In the genomic region with DNA sequence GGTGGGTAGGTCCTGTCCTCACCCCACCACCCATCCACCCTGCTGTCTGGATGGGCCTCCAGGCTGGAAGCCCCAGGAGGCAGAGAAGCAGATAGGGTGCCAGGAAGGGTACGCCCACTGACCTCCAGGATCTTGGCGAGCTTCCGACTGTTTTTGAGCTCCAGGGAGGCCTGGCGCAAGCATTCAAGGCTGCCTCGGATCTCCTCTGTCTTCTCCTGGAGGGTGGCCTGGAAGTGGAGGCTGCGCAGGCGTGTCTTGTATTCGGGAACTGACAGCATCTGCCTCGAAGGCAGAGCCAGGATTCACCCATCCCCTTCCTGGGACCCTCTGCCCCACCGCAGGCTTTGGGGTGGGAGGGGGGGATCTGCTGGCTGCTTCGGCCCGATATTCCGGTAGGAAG, we compare ENCODE assay signal across 10 cellular contexts. TPM values are rescaled to one million over a fixed set of nuclear protein-coding genes. Genes with fewer than 3 reads are reported as not detected.
A peak's percentile ranks its signal among the peaks of the same experiment; 100 is the strongest.
DNase-seq lines count a peak whose midpoint lies in the region; ATAC-seq and TF ChIP-seq lines count a peak whose summit lies in the region.
"Had no signal": no experiment of that assay in that cellular context is flagged by ENCODE, and none has a peak within 500 bp of the region (broad histone marks: within the 10 kb centered on the region; RNA-seq: fewer than 3 reads in every experiment).

No MANE protein-coding gene starts in this region.

- H3K14ac ChIP-seq in H9 (ENCODE audit: insufficient read depth, low read length): no peak overlapping the region

- peak overlapping the region in 1 of 11 experiments; percentile 77; a peak in 2 of 22 replicates for H3K9ac ChIP-seq in BLaER1 treated with 17β-estradiol and CSF1 and Interleukin-3, amounts not matched to agents 10 nM and 100 nM
- peak overlapping the region; percentile 20 for H3K9ac ChIP-seq in H9 (ENCODE audit: extremely low read depth, insufficient read length, low read length)
- no peak overlapping the region for H3K9ac ChIP-seq in neural cell (ENCODE audit: low read length)

- H3K4me1 ChIP-seq in BLaER1 treated with 17β-estradiol and CSF1 and Interleukin-3, amounts not matched to agents 10 nM and 100 nM: peaks cover 6 to 29% (median 22%) of the 10 kb centered on the region in 10 experiments; a peak in 18 of 20 replicates
- H3K4me1 ChIP-seq in H9 (ENCODE audit: insufficient read depth, low read length) (no peaks in the 10 kb centered on the region), ectodermal cell (ENCODE audit: control insufficient read depth, insufficient read depth, low read length) (no peaks in the 10 kb centered on the region)

- no peak overlapping the region for H4K91ac ChIP-seq in H9 (ENCODE audit: insufficient read length, low read depth, low read length)

- peak overlapping the region; percentile 76 to 86 for H3K4me3 Mint-ChIP-seq in H9

- ATAC-seq in omental fat pad (ENCODE audit: low FRiP score) (no peak), left lobe of liver (no peak)

- no peak for TF ChIP-seq RAD21 in neural cell (conservative IDR thresholded peaks at IDR 0.05)

- H3K27ac Mint-ChIP-seq in H9: no peak overlapping the region

- H3T11ph ChIP-seq in H9 (ENCODE audit: low read length): no peak overlapping the region

- H3K4me2 ChIP-seq in BLaER1 treated with 17β-estradiol and CSF1 and Interleukin-3, amounts not matched to agents 10 nM and 100 nM: peak overlapping the region; percentile 95 to 100 (median 98); a peak in 21 of 22 replicates
- peak overlapping the region; percentile 56 for H3K4me2 ChIP-seq in H9 (ENCODE audit: insufficient read depth, insufficient read length, low read length)
- H3K4me2 ChIP-seq in neural cell (ENCODE audit: low read length): no peak overlapping the region

- H4K5ac ChIP-seq in H9 (ENCODE audit: insufficient read length, low read depth, low read length): no peak overlapping the region

- peaks cover 4 to 10% of the 10 kb centered on the region in 2 experiments for H3K4me1 Mint-ChIP-seq in H9

- H3K23ac ChIP-seq in H9 (ENCODE audit: insufficient read length, low read depth, low read length): no peak overlapping the region

- H3K27ac ChIP-seq in BLaER1 treated with 17β-estradiol and CSF1 and Interleukin-3, amounts not matched to agents 10 nM and 100 nM: no peak overlapping the region
- H3K27ac ChIP-seq in H9 (ENCODE audit: insufficient read length, low read depth, low read length) (no peak overlapping the region), ectodermal cell (ENCODE audit: insufficient read depth, low read depth, low read length, poor library complexity, severe bottlenecking) (no peak overlapping the region), neural cell (ENCODE audit: low read length) (no peak overlapping the region)

- no peak for TF ChIP-seq EP300 in neural cell (conservative IDR thresholded peaks at IDR 0.05; ENCODE audit: poor library complexity, severe bottlenecking)

- no peak overlapping the region for H2BK15ac ChIP-seq in H9 (ENCODE audit: low read depth, low read length)

- H2BK12ac ChIP-seq in H9 (ENCODE audit: insufficient read length, low read depth, low read length): no peak overlapping the region

- no peak overlapping the region for H3K18ac ChIP-seq in H9 (ENCODE audit: insufficient read length, low read depth, low read length)

- TF ChIP-seq CTCF in H9 (conservative IDR thresholded peaks at IDR 0.05) (no peak), neural cell (IDR thresholded peaks at IDR 0.05; ENCODE audit: poor library complexity, severe bottlenecking) (no peak), omental fat pad (IDR thresholded peaks at IDR 0.05) (no peak)

- WGBS in H9 (ENCODE audit: extremely low coverage, insufficient read length, low lambda C conversion rate): no CpG with 5 or more reads among the region's 13 CpGs
- WGBS in ectodermal cell, 2 experiments: 65 to 68% methylated on average over 13 of the region's 13 CpGs

- H3K9me3 ChIP-seq in BLaER1 treated with 17β-estradiol and CSF1 and Interleukin-3, amounts not matched to agents 10 nM and 100 nM (replicated peaks in 1 of 11): no peaks in the 10 kb centered on the region
- H3K9me3 ChIP-seq in H9 (ENCODE audit: control insufficient read depth, low read depth, low read length) (no peaks in the 10 kb centered on the region), ectodermal cell (ENCODE audit: control insufficient read depth, low read length) (no peaks in the 10 kb centered on the region), neural cell (ENCODE audit: low read length) (no peaks in the 10 kb centered on the region)

- H3K4ac ChIP-seq in H9 (ENCODE audit: low read depth, low read length): no peak overlapping the region

- no peaks in the 10 kb centered on the region for H3K9me2 ChIP-seq in neural cell (ENCODE audit: insufficient read depth, low read length)

- H2AFZ ChIP-seq in H9 (ENCODE audit: low read length) (no peak overlapping the region), neural cell (ENCODE audit: low read depth, low read length) (no peak overlapping the region)

- peak overlapping the region in 7 of 10 experiments; percentile 63 to 79 (median 68); a peak in 12 of 20 replicates for H3K4me3 ChIP-seq in BLaER1 treated with 17β-estradiol and CSF1 and Interleukin-3, amounts not matched to agents 10 nM and 100 nM
- H3K4me3 ChIP-seq in ectodermal cell (ENCODE audit: insufficient read depth, low read depth, low read length) (peak overlapping the region; percentile 49), neural cell (ENCODE audit: low read length) (peak overlapping the region; percentile 72)

- H2BK20ac ChIP-seq in H9 (ENCODE audit: low read depth, low read length, poor library complexity, severe bottlenecking): no peak overlapping the region

- H4K8ac ChIP-seq in H9 (replicated peaks; ENCODE audit: insufficient read length, low read depth, low read length): no peak overlapping the region

- peaks cover 6% of the 10 kb centered on the region for H3K23me2 ChIP-seq in H9 (ENCODE audit: insufficient read length, low read depth, low read length, poor library complexity, severe bottlenecking)

- H2BK5ac ChIP-seq in H9 (ENCODE audit: insufficient read length, low read length): no peak overlapping the region

- H2AK5ac ChIP-seq in H9 (ENCODE audit: insufficient read length, low read length): no peak overlapping the region

- H3K9me3 Mint-ChIP-seq in H9: peaks cover 0 to 3% of the 10 kb centered on the region in 2 experiments; a peak in 2 of 5 replicates
- H3K9me3 Mint-ChIP-seq: stimulated activated effector memory CD8-positive, alpha-beta T cell treated with anti-CD3 and anti-CD28 coated beads, Interleukin-12 subunit alpha, Interleukin-12 subunit beta, amount 100 ng/mL, for 72 hours had no signal

- H3K27me3 Mint-ChIP-seq in H9 (ENCODE audit: low read depth): peaks cover 6% of the 10 kb centered on the region

- peaks cover 0 to 3% (median 3%) of the 10 kb centered on the region in 3 experiments; a peak in 2 of 7 replicates for H3K36me3 Mint-ChIP-seq in H9 (ENCODE audit: insufficient read depth in 1 of 3, low read depth in 3 of 3)

- H3K27me3 ChIP-seq in BLaER1 treated with 17β-estradiol and CSF1 and Interleukin-3, amounts not matched to agents 10 nM and 100 nM: no peaks in the 10 kb centered on the region
- no peaks in the 10 kb centered on the region for H3K27me3 ChIP-seq in H9 (ENCODE audit: insufficient read depth, low read length)
- peaks cover 37% of the 10 kb centered on the region for H3K27me3 ChIP-seq in ectodermal cell (ENCODE audit: control insufficient read depth, insufficient read depth, low read length, poor library complexity, severe bottlenecking)
- peaks cover 25% of the 10 kb centered on the region for H3K27me3 ChIP-seq in neural cell (ENCODE audit: insufficient read depth, low read depth, low read length)

- no peaks in the 10 kb centered on the region for H3F3A ChIP-seq in neural cell (ENCODE audit: insufficient read depth, low read length, poor library complexity, severe bottlenecking)

- H3K79me1 ChIP-seq in H9 (ENCODE audit: insufficient read depth, low read depth, low read length, poor library complexity, severe bottlenecking): no peaks in the 10 kb centered on the region

- H4K20me1 ChIP-seq in BLaER1 treated with 17β-estradiol and CSF1 and Interleukin-3, amounts not matched to agents 10 nM and 100 nM: peaks cover 0 to 16% (median 0%) of the 10 kb centered on the region in 11 experiments; a peak in 4 of 22 replicates
- H4K20me1 ChIP-seq in H9 (ENCODE audit: control insufficient read depth, insufficient read depth, insufficient read length): no peaks in the 10 kb centered on the region
- H4K20me1 ChIP-seq in neural cell (ENCODE audit: insufficient read depth): no peaks in the 10 kb centered on the region

- no peak overlapping the region for H2BK120ac ChIP-seq in H9 (ENCODE audit: low read depth, low read length, poor library complexity, severe bottlenecking)

- no peak overlapping the region for H3K56ac ChIP-seq in H9 (ENCODE audit: insufficient read length, low read depth, low read length)

- H3K79me2 ChIP-seq in H9 (ENCODE audit: insufficient read depth, low read length): no peaks in the 10 kb centered on the region
- no peaks in the 10 kb centered on the region for H3K79me2 ChIP-seq in neural cell (replicated peaks; ENCODE audit: insufficient read depth, low read length)

- no peak for DNase-seq in H9
- DNase-seq in NCI-H2171 treated with DMSO at 0.1 percent for 48 hours (lab: John Stamatoyannopoulos, UW): no peak
- DNase-seq in omental fat pad (ENCODE audit: low spot score): no peak
- no peak for DNase-seq in glomerular visceral epithelial cell (ENCODE audit: extremely low spot score)
- no peak for DNase-seq in left lobe of liver (ENCODE audit: low spot score)

- H3K36me3 ChIP-seq in BLaER1 treated with 17β-estradiol and CSF1 and Interleukin-3, amounts not matched to agents 10 nM and 100 nM: peaks cover 0 to 73% (median 43%) of the 10 kb centered on the region in 11 experiments; a peak in 13 of 22 replicates
- H3K36me3 ChIP-seq in ectodermal cell (ENCODE audit: control insufficient read depth, insufficient read depth, low read length): no peaks in the 10 kb centered on the region
- H3K36me3 ChIP-seq in neural cell (ENCODE audit: insufficient read depth, low read length): no peaks in the 10 kb centered on the region

RNA-seq across cellular contexts. Expression of gene KDELR2, which starts 18.9 kb away (rescaled TPM):
- 86.5 and 91.8 TPM in 2 replicates for total RNA-seq in H9 (2021)
- 103 TPM for polyA plus RNA-seq in ectodermal cell (2013, experiment 1 of 4)
- polyA plus RNA-seq in ectodermal cell (2013, experiment 2 of 4): 100 TPM
- polyA plus RNA-seq in ectodermal cell (2013, experiment 3 of 4): 81.4 TPM
- 82.3 TPM for polyA plus RNA-seq in ectodermal cell (2013, experiment 4 of 4)
- polyA plus RNA-seq in neural cell: 69.5 and 71.2 TPM in 2 replicates
- 83.5 and 91.3 TPM in 2 replicates for polyA minus RNA-seq in neural cell
- total RNA-seq in omental fat pad: 100 to 1,000 TPM in 2 of 4 donors, 10 to 100 TPM in 2; 86.9 to 120 (median 94.0) TPM
- 146 TPM for total RNA-seq in left lobe of liver

RNA-seq across cellular contexts. Expression of gene GRID2IP, which starts 48.4 kb away (rescaled TPM):
- total RNA-seq in H9 (2021) (1.7 TPM in 2 replicates), omental fat pad (not detected), left lobe of liver (not detected)
- 0.17 TPM for polyA plus RNA-seq in ectodermal cell (2013, experiment 1 of 4)
- 0.23 TPM for polyA plus RNA-seq in ectodermal cell (2013, experiment 2 of 4)
- 0.32 TPM for polyA plus RNA-seq in ectodermal cell (2013, experiment 3 of 4)
- 0.20 TPM for polyA plus RNA-seq in ectodermal cell (2013, experiment 4 of 4)
- 0.32 TPM in 1 of 2 replicates, not detected in the other for polyA plus RNA-seq in neural cell
- 0.46 and 0.73 TPM in 2 replicates for polyA minus RNA-seq in neural cell
- total RNA-seq: Daoy had no signal

RNA-seq across cellular contexts. Expression of gene DAGLB, which starts 55.1 kb away (rescaled TPM):
- 41.9 and 46.4 TPM in 2 replicates for total RNA-seq in H9 (2021)
- 24.3 TPM for polyA plus RNA-seq in ectodermal cell (2013, experiment 1 of 4)
- 25.2 TPM for polyA plus RNA-seq in ectodermal cell (2013, experiment 2 of 4)
- 20.6 TPM for polyA plus RNA-seq in ectodermal cell (2013, experiment 3 of 4)
- polyA plus RNA-seq in ectodermal cell (2013, experiment 4 of 4): 20.3 TPM
- 32.3 and 48.9 TPM in 2 replicates for polyA plus RNA-seq in neural cell
- 49.4 and 54.5 TPM in 2 replicates for polyA minus RNA-seq in neural cell
- 10 to 100 TPM; 10.7 to 25.9 (median 16.3) TPM for total RNA-seq in omental fat pad
- 17.9 TPM for total RNA-seq in left lobe of liver
